1 cellular context compared by ENCODE assay signal in the genomic region with DNA sequence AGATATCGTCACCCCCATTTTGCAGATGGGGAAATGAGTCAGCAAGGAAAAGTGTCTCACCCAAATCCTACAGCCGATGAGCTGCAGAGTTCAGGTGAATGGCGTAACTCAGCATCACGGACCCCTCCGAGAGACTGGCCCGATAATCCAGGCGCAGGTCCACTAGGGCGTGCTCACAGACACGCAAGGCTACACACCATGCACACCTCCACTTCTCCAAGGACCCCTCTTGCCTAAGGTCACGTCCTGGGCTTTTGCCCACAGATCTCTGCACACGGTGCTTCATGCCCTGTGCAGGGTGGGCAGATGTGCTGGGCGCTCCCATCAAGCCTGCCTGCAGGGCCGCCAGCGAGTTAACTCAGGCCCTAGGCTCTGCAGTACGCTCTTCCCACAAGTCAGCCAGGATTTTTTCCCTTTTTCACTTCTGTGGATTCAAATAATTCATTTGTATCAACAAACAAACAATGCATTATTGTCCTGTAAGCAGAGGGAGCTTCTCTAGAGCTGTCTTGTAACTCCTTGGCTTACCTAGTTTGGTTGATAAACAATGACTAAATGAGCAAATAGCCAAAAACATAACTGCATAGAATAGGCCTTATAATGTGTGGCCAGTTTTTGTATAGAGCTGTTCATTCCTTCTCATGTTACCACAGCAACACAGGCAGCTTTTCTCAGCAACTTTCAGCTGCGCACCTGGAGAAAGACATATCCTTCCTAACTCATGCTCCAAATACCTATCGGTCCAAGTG.
TF ChIP-seq lines count a peak whose summit lies in the region.

No MANE protein-coding gene starts in this region.

TF ChIP-seq in K562, 482 proteins besides CTCF, POLR2A, EP300 and RAD21 (continued from another document):
- TF ChIP-seq POLR2AphosphoS2 (IDR thresholded peaks at IDR 0.05; ENCODE audit: low read length) (0 out of 2 replicates have a peak, but pooled peaks have one; percentile 63), MBD2 (IDR thresholded peaks at IDR 0.05; ENCODE audit: borderline replicate concordance, low read depth) (no peak), DDX20 (tag; IDR thresholded peaks at IDR 0.05; ENCODE audit: low read depth) (no peak), KAT7 (CRISPR knock-in tag; IDR thresholded peaks at IDR 0.05; ENCODE audit: borderline replicate concordance) (no peak), POLR2AphosphoS5 (IDR thresholded peaks at IDR 0.05; ENCODE audit: control insufficient read depth, insufficient read depth, low read depth, low read length) (0 out of 2 replicates have a peak, but pooled peaks have one; percentile 14)
TF ChIP-seq in K562: peak in this region for 6.
